In genomic region chr7:36855330-36855729, GRCh38 we compare ENCODE assay signal across 16 cellular contexts.
DNase-seq lines count a peak whose midpoint lies in the region; ATAC-seq and TF ChIP-seq lines count a peak whose summit lies in the region.
"Had no signal": no experiment of that assay in that cellular context is flagged by ENCODE, and none has a peak within 500 bp of the region (broad histone marks: within the 10 kb centered on the region; RNA-seq: fewer than 3 reads in every experiment).

No MANE protein-coding gene starts in this region.

- TF ChIP-seq EP300 in esophagus muscularis mucosa (IDR thresholded peaks at IDR 0.05) (no peak), suprapubic skin (IDR thresholded peaks at IDR 0.05) (no peak)

- H3K27ac ChIP-seq in esophagus muscularis mucosa (replicated peaks in 1 of 4): no peak overlapping the region
- H3K27ac ChIP-seq in suprapubic skin: peak overlapping the region; percentile 15
- H3K27ac ChIP-seq in PC-9: no peak overlapping the region
- H3K27ac ChIP-seq: BLaER1 treated with 17β-estradiol and CSF1 and Interleukin-3, amounts not matched to agents 10 nM and 100 nM; HL-60 had no signal

- no peaks in the 10 kb centered on the region for H3K9me2 ChIP-seq in PC-9 (ENCODE audit: insufficient read depth)

- H3F3A ChIP-seq in PC-9 (ENCODE audit: insufficient read depth, low read depth): no peaks in the 10 kb centered on the region

- intact Hi-C loops in esophagus muscularis mucosa (cut with DNase I): no loop called here
- intact Hi-C loops in PC-9 (cut with micrococcal nuclease; ENCODE audit: unreplicated experiment): no loop called here

- no peaks in the 10 kb centered on the region; the same call in 1 of the 2 replicates for H4K20me1 ChIP-seq in PC-9 (ENCODE audit: insufficient read depth)
- H4K20me1 ChIP-seq: BLaER1 treated with 17β-estradiol and CSF1 and Interleukin-3, amounts not matched to agents 10 nM and 100 nM had no signal

- BruUV-seq in PC-9 (replicated peaks; lab: Mats Ljungman, UMichigan): no TSS peak

- CTCF ChIA-PET in PC-9 (lab: Charles Lee): no interaction called here

- H3K27ac Mint-ChIP-seq in T-helper 17 cell: no peak overlapping the region
- H3K27ac Mint-ChIP-seq in central memory CD8-positive, alpha-beta T cell (ENCODE audit: low read depth): peak overlapping the region; percentile 73

- H3K36me3 Mint-ChIP-seq in T-helper 17 cell (ENCODE audit: low read depth): peaks cover 15% of the 10 kb centered on the region
- peaks cover 19% of the 10 kb centered on the region for H3K36me3 Mint-ChIP-seq in central memory CD8-positive, alpha-beta T cell (ENCODE audit: insufficient read depth)

- ATAC-seq in T-helper 17 cell: no peak
- no peak for ATAC-seq in central memory CD8-positive, alpha-beta T cell (replicated peaks; ENCODE audit: extremely low read depth, poor library complexity, severe bottlenecking)
- no peak for ATAC-seq in GM21447 (IDR thresholded peaks at IDR 0.05; ENCODE audit: unreplicated experiment)
- ATAC-seq: GM23338 had no signal

- DNase-seq in T-helper 17 cell (no peak), esophagus muscularis mucosa (ENCODE audit: extremely low spot score) (peak; percentile 68), suprapubic skin (ENCODE audit: low spot score in 2 of 2) (peak in 1 of 2 donors; percentile 73), PC-9 (no peak), NCI-H1930 (lab: John Stamatoyannopoulos, UW) (no peak), GM10266 (ENCODE audit: extremely low spot score) (no peak)
- no peak for DNase-seq in central memory CD8-positive, alpha-beta T cell (ENCODE audit: low spot score in 2 of 2)
- DNase-seq: AML-193; CD4-positive, CD25-positive, alpha-beta regulatory T cell; DMS53; GF-D8; H7 had no signal

- H3K4me1 Mint-ChIP-seq in T-helper 17 cell: peaks cover 4% of the 10 kb centered on the region
- peaks cover 19% of the 10 kb centered on the region for H3K4me1 Mint-ChIP-seq in central memory CD8-positive, alpha-beta T cell

- no peak overlapping the region for H2AFZ ChIP-seq in PC-9
- H2AFZ ChIP-seq: GM23338 had no signal

- H3K9me3 ChIP-seq in T-helper 17 cell (ENCODE audit: control insufficient read depth, low read length, poor library complexity, severe bottlenecking): no peaks in the 10 kb centered on the region
- H3K9me3 ChIP-seq in esophagus muscularis mucosa: no peaks in the 10 kb centered on the region
- H3K9me3 ChIP-seq in suprapubic skin: no peaks in the 10 kb centered on the region
- no peaks in the 10 kb centered on the region; the same call in 1 of the 2 replicates for H3K9me3 ChIP-seq in PC-9 (ENCODE audit: insufficient read depth, low read depth)

- POLR2A ChIA-PET in PC-9 (lab: Charles Lee; ENCODE audit: unreplicated experiment): no interaction called here

- no peaks in the 10 kb centered on the region for H3K27me3 Mint-ChIP-seq in T-helper 17 cell
- H3K27me3 Mint-ChIP-seq in central memory CD8-positive, alpha-beta T cell: no peaks in the 10 kb centered on the region
- H3K27me3 Mint-ChIP-seq: CD4-positive, CD25-positive, alpha-beta regulatory T cell had no signal

- no peak overlapping the region for H3K4me2 ChIP-seq in PC-9
- H3K4me2 ChIP-seq: BLaER1 treated with 17β-estradiol and CSF1 and Interleukin-3, amounts not matched to agents 10 nM and 100 nM; GM23338 had no signal

- no peaks in the 10 kb centered on the region for H3K9me3 Mint-ChIP-seq in central memory CD8-positive, alpha-beta T cell
- H3K9me3 Mint-ChIP-seq: GM23338 had no signal

- TF ChIP-seq CTCF in esophagus muscularis mucosa (IDR thresholded peaks at IDR 0.05) (no peak), suprapubic skin (IDR thresholded peaks at IDR 0.05) (no peak), PC-9 (conservative IDR thresholded peaks at IDR 0.05) (no peak), GM10266 (IDR thresholded peaks at IDR 0.05; ENCODE audit: control insufficient read depth, insufficient read depth, low read depth, missing control alignments) (no peak)

- H3K4me3 ChIP-seq in esophagus muscularis mucosa: no peak overlapping the region
- H3K4me3 ChIP-seq in suprapubic skin: no peak overlapping the region
- no peak overlapping the region for H3K4me3 ChIP-seq in PC-9
- H3K4me3 ChIP-seq: BLaER1 treated with 17β-estradiol and CSF1 and Interleukin-3, amounts not matched to agents 10 nM and 100 nM; GM23338 had no signal

- TF ChIP-seq POLR2A in esophagus muscularis mucosa (IDR thresholded peaks at IDR 0.05; ENCODE audit: low read depth): no peak
- no peak for TF ChIP-seq POLR2A in suprapubic skin (IDR thresholded peaks at IDR 0.05)

- no peaks in the 10 kb centered on the region for H3K4me1 ChIP-seq in esophagus muscularis mucosa
- H3K4me1 ChIP-seq in suprapubic skin: peaks cover 7% of the 10 kb centered on the region
- no peaks in the 10 kb centered on the region for H3K4me1 ChIP-seq in PC-9 (replicated peaks; ENCODE audit: insufficient read depth)

- peak overlapping the region; percentile 70 for H3K4me3 Mint-ChIP-seq in T-helper 17 cell
- H3K4me3 Mint-ChIP-seq in central memory CD8-positive, alpha-beta T cell: no peak overlapping the region
- H3K4me3 Mint-ChIP-seq: GM23338 had no signal

- H3K27me3 ChIP-seq in esophagus muscularis mucosa (no peaks in the 10 kb centered on the region), suprapubic skin (no peaks in the 10 kb centered on the region), PC-9 (ENCODE audit: insufficient read depth, low read depth) (peaks cover 39% of the 10 kb centered on the region; the same call in 1 of the 2 replicates)
- H3K27me3 ChIP-seq: BLaER1 treated with 17β-estradiol and CSF1 and Interleukin-3, amounts not matched to agents 10 nM and 100 nM had no signal

- WGBS in esophagus muscularis mucosa: 97% methylated on average over 15 of the region's 15 CpGs
- 79% methylated on average over 15 of the region's 15 CpGs for WGBS in suprapubic skin

- H3K36me3 ChIP-seq in esophagus muscularis mucosa (peaks cover 8 to 46% (median 30%) of the 10 kb centered on the region in 4 donors), suprapubic skin (peaks cover 21% of the 10 kb centered on the region), PC-9 (ENCODE audit: low read depth) (no peaks in the 10 kb centered on the region)

- no peaks in the 10 kb centered on the region for H3K79me2 ChIP-seq in PC-9 (ENCODE audit: low read depth)
